9 cellular contexts compared by ENCODE assay signal in the genomic region with DNA sequence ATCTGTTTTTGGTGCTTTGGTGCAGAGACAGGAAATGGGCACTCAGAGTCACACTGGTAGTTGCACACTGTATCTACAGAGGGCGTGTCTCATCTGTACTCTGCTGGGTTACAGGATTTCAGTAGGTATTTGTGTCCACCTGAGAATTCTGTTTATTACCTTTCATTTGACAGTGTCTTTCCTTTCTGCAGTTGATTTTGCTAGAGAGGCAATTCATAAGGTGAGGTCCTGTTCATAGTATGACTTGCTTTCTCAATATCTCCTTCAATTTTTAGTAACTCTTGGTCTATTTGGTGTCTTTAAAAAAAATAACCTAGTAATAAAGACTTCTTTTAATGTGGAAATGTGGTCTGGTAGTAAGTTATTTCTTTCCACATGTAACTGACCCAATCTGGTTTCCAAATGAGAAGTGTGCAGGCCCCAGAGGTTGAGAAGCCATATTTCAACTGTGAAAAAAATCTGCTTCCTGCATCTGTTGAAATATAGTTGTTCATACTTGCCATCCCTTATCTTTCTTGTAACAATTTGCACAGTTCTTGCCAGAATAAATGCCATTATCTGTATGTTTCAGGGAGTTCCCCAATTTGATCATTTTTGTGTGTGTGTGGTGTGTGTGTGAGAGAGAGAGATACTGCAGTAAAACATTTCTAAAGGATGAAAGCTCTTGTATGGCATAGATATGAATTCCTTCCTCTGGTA.
DNase-seq lines count a peak whose midpoint lies in the region; ATAC-seq, FAIRE-seq and TF ChIP-seq lines count a peak whose summit lies in the region.
"Had no signal": no experiment of that assay in that cellular context is flagged by ENCODE, and none has a peak within 500 bp of the region (broad histone marks: within the 10 kb centered on the region; RNA-seq: fewer than 3 reads in every experiment).

No MANE protein-coding gene starts in this region.

- H3K4me1 Mint-ChIP-seq in activated naive CD8-positive, alpha-beta T cell treated with anti-CD3 and anti-CD28 coated beads, Interleukin-2, amount 10 ng/mL, durations not matched to agents 7 days and 5 days, result peaks cover 19% of the 10 kb centered on the region
- peaks cover 5% of the 10 kb centered on the region for H3K4me1 Mint-ChIP-seq in CD4-positive, alpha-beta T cell (ENCODE audit: low read depth)

- no peaks in the 10 kb centered on the region for H3K9me3 ChIP-seq in CD4-positive, alpha-beta T cell (ENCODE audit: control insufficient read depth, low read length)
- H3K9me3 ChIP-seq in A673 (ENCODE audit: low read depth, low read length, poor library complexity, severe bottlenecking), result no peaks in the 10 kb centered on the region

- no peak overlapping the region for H3K27ac ChIP-seq in CD4-positive, alpha-beta T cell (ENCODE audit: low read depth, low read length)
- no peak overlapping the region for H3K27ac ChIP-seq in A673 (ENCODE audit: low read depth, low read length, poor library complexity, severe bottlenecking)

- no peak for TF ChIP-seq CTCF in CD4-positive, alpha-beta T cell (IDR thresholded peaks at IDR 0.05)
- TF ChIP-seq CTCF in A673 (conservative IDR thresholded peaks at IDR 0.05; ENCODE audit: low read depth, low read length), result no peak

- H3K27ac Mint-ChIP-seq in activated naive CD8-positive, alpha-beta T cell treated with anti-CD3 and anti-CD28 coated beads, Interleukin-2, amount 10 ng/mL, durations not matched to agents 7 days and 5 days, result no peak overlapping the region
- H3K27ac Mint-ChIP-seq in CD4-positive, alpha-beta T cell, result no peak overlapping the region

- ATAC-seq in GM18499 (IDR thresholded peaks at IDR 0.05; ENCODE audit: insufficient read depth, unreplicated experiment) (peak; percentile 69), GM21423 (IDR thresholded peaks at IDR 0.05; ENCODE audit: unreplicated experiment) (peak; percentile 86), HG03439 (IDR thresholded peaks at IDR 0.05; ENCODE audit: unreplicated experiment) (peak; percentile 73)
- ATAC-seq in activated naive CD8-positive, alpha-beta T cell treated with anti-CD3 and anti-CD28 coated beads, Interleukin-2, amount 10 ng/mL, durations not matched to agents 7 days and 5 days (ENCODE audit: low read depth), result peak; percentile 71
- no peak for ATAC-seq in CD4-positive, alpha-beta T cell (ENCODE audit: poor library complexity)
- ATAC-seq: Panc1 had no signal

- H3K4me3 Mint-ChIP-seq in activated naive CD8-positive, alpha-beta T cell treated with anti-CD3 and anti-CD28 coated beads, Interleukin-2, amount 10 ng/mL, durations not matched to agents 7 days and 5 days, result no peak overlapping the region
- H3K4me3 Mint-ChIP-seq in CD4-positive, alpha-beta T cell, result no peak overlapping the region

- peaks cover 2% of the 10 kb centered on the region for H3K27me3 Mint-ChIP-seq in activated naive CD8-positive, alpha-beta T cell treated with anti-CD3 and anti-CD28 coated beads, Interleukin-2, amount 10 ng/mL, durations not matched to agents 7 days and 5 days
- H3K27me3 Mint-ChIP-seq in CD4-positive, alpha-beta T cell, result peaks cover 32% of the 10 kb centered on the region

- H3K36me3 ChIP-seq in A673 (ENCODE audit: insufficient read depth, low read length, poor library complexity, severe bottlenecking), result no peaks in the 10 kb centered on the region

- no peaks in the 10 kb centered on the region for H3K27me3 ChIP-seq in CD4-positive, alpha-beta T cell (ENCODE audit: control insufficient read depth, insufficient read depth, low read length)
- H3K27me3 ChIP-seq in A673 (replicated peaks; ENCODE audit: insufficient read depth, low read depth, low read length, poor library complexity), result no peaks in the 10 kb centered on the region

- H3K9me3 Mint-ChIP-seq in activated naive CD8-positive, alpha-beta T cell treated with anti-CD3 and anti-CD28 coated beads, Interleukin-2, amount 10 ng/mL, durations not matched to agents 7 days and 5 days, result no peaks in the 10 kb centered on the region
- no peaks in the 10 kb centered on the region for H3K9me3 Mint-ChIP-seq in CD4-positive, alpha-beta T cell

- H3K4me1 ChIP-seq in A673 (ENCODE audit: insufficient read depth, low read length, poor library complexity, severe bottlenecking), result no peaks in the 10 kb centered on the region

- CTCF ChIA-PET in CD4-positive, alpha-beta T cell (lab: Charles Lee), result interaction anchor here (1.4 to 1.8 kb wide), 2 partner anchors 11 to 457 kb away, joined by 4 to 5 read pairs; no protein-coding TSS in a partner anchor
- CTCF ChIA-PET in A673 (lab: Charles Lee), result no interaction called here

- POLR2A ChIA-PET in activated naive CD8-positive, alpha-beta T cell treated with anti-CD3 and anti-CD28 coated beads, Interleukin-2, amount 10 ng/mL, durations not matched to agents 7 days and 5 days (lab: Charles Lee), result no interaction called here
- POLR2A ChIA-PET in CD4-positive, alpha-beta T cell (lab: Charles Lee), result interaction anchor here (0.9 kb wide), 1 partner anchor 23 kb away, joined by 3 read pairs; no protein-coding TSS in a partner anchor
- POLR2A ChIA-PET in A673 (lab: Charles Lee; ENCODE audit: low non-redundant PET), result no interaction called here

- no peak for DNase-seq in activated naive CD8-positive, alpha-beta T cell treated with anti-CD3 and anti-CD28 coated beads, Interleukin-2, amount 10 ng/mL, durations not matched to agents 7 days and 5 days
- DNase-seq in NCI-H1436 (lab: John Stamatoyannopoulos, UW), result no peak
- no peak for DNase-seq in GM19239 (ENCODE audit: insufficient read length, low spot score)
- DNase-seq in CD4-positive, alpha-beta T cell, result no peak
- no peak for DNase-seq in A673 (ENCODE audit: low spot score)

- intact Hi-C loops in CD4-positive, alpha-beta T cell (cut with DNase I, micrococcal nuclease), result no loop called here
- intact Hi-C loops in A673 (cut with micrococcal nuclease; ENCODE audit: unreplicated experiment), result loop anchor here (10.0 kb wide), 1 partner anchor 1014 kb away; no protein-coding TSS in a partner anchor

- H3K4me3 ChIP-seq in A673 (ENCODE audit: low read depth, low read length, poor library complexity, severe bottlenecking), result no peak overlapping the region

- no peak for FAIRE-seq in GM19239 (lab: Jason Lieb, UNC)

- no TSS peak for BruUV-seq in A673 (replicated peaks; lab: Mats Ljungman, UMichigan)

- H3K36me3 Mint-ChIP-seq in activated naive CD8-positive, alpha-beta T cell treated with anti-CD3 and anti-CD28 coated beads, Interleukin-2, amount 10 ng/mL, durations not matched to agents 7 days and 5 days, result peaks cover 7% of the 10 kb centered on the region
- no peaks in the 10 kb centered on the region for H3K36me3 Mint-ChIP-seq in CD4-positive, alpha-beta T cell (ENCODE audit: low read depth)
